Comparison of ENCODE assay signal across 2 cellular contexts in the genomic region with DNA sequence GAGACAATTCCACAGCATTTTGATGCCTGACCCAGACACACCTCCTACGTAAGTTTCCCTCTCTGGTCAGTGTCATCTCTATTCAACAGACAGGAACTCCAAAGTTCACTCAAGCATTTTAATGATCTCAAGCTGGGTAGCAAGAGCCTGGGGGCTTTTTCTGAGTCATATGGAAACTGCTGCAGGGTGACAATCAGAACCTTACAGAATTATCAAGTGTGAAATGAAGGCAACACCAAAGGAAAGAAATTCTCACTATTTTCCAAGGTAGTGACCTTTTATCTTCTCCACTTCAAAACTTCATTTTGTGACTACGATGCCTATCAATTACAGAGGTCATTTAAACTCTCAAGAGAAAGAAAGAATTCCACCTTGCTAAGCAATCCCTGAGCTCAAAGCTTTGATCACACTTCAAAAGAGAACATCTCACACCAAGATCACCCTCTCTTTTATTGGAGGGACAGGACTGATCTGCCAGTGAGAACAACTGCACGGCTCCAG.
TF ChIP-seq lines count a peak whose summit lies in the region.

No MANE protein-coding gene starts in this region.

TF ChIP-seq in GM12878, 131 proteins besides CTCF, POLR2A, EP300 and RAD21 (continued from another document and continues in another):
- TF ChIP-seq, protein P1, sequence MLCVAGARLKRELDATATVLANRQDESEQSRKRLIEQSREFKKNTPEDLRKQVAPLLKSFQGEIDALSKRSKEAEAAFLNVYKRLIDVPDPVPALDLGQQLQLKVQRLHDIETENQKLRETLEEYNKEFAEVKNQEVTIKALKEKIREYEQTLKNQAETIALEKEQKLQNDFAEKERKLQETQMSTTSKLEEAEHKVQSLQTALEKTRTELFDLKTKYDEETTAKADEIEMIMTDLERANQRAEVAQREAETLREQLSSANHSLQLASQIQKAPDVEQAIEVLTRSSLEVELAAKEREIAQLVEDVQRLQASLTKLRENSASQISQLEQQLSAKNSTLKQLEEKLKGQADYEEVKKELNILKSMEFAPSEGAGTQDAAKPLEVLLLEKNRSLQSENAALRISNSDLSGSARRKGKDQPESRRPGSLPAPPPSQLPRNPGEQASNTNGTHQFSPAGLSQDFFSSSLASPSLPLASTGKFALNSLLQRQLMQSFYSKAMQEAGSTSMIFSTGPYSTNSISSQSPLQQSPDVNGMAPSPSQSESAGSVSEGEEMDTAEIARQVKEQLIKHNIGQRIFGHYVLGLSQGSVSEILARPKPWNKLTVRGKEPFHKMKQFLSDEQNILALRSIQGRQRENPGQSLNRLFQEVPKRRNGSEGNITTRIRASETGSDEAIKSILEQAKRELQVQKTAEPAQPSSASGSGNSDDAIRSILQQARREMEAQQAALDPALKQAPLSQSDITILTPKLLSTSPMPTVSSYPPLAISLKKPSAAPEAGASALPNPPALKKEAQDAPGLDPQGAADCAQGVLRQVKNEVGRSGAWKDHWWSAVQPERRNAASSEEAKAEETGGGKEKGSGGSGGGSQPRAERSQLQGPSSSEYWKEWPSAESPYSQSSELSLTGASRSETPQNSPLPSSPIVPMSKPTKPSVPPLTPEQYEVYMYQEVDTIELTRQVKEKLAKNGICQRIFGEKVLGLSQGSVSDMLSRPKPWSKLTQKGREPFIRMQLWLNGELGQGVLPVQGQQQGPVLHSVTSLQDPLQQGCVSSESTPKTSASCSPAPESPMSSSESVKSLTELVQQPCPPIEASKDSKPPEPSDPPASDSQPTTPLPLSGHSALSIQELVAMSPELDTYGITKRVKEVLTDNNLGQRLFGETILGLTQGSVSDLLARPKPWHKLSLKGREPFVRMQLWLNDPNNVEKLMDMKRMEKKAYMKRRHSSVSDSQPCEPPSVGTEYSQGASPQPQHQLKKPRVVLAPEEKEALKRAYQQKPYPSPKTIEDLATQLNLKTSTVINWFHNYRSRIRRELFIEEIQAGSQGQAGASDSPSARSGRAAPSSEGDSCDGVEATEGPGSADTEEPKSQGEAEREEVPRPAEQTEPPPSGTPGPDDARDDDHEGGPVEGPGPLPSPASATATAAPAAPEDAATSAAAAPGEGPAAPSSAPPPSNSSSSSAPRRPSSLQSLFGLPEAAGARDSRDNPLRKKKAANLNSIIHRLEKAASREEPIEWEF (IDR thresholded peaks at IDR 0.05; ENCODE audit: insufficient replicate concordance, low read depth, low read length) = peak; percentile 37
- TF ChIP-seq SUPT20H (IDR thresholded peaks at IDR 0.05; ENCODE audit: borderline replicate concordance, control insufficient read depth, low read depth, low read length) (no peak), BHLHE40 (IDR thresholded peaks at IDR 0.05; ENCODE audit: borderline replicate concordance in 1 of 2, low read depth in 2 of 2, low read length in 1 of 2) (peak; percentile 52 to 66), DPF2 (IDR thresholded peaks at IDR 0.05) (peak; percentile 99), ZNF24 (IDR thresholded peaks at IDR 0.05) (peak; percentile 29; the same call in 1 of the 2 replicates), YY1 (IDR thresholded peaks at IDR 0.05; ENCODE audit: low read depth, low read length) (no peak), CEBPB (IDR thresholded peaks at IDR 0.05; ENCODE audit: borderline replicate concordance in 1 of 2, low read depth in 2 of 2, low read length in 2 of 2) (0 out of 4 replicates have a peak, but pooled peaks of 1 of the 2 experiments have one; percentile 25), BMI1 (IDR thresholded peaks at IDR 0.05; ENCODE audit: borderline replicate concordance) (peak; percentile 86), MTA2 (IDR thresholded peaks at IDR 0.05; ENCODE audit: low read depth) (peak; percentile 98), MEF2A (IDR thresholded peaks at IDR 0.05; ENCODE audit: insufficient read depth, low read depth, low read length) (peak; percentile 71; the same call in 1 of the 2 replicates), SP1 (IDR thresholded peaks at IDR 0.05; ENCODE audit: low read depth, low read length) (no peak), NR2C2 (IDR thresholded peaks at IDR 0.05; ENCODE audit: borderline replicate concordance, control insufficient read depth, insufficient read length, low read depth) (no peak), RELA (IDR thresholded peaks at IDR 0.05; ENCODE audit: borderline replicate concordance, partially characterized antibody) (peak; percentile 72), IRF4 (IDR thresholded peaks at IDR 0.05; ENCODE audit: low read depth, low read length) (peak; percentile 95)
- TF ChIP-seq, protein P2, sequence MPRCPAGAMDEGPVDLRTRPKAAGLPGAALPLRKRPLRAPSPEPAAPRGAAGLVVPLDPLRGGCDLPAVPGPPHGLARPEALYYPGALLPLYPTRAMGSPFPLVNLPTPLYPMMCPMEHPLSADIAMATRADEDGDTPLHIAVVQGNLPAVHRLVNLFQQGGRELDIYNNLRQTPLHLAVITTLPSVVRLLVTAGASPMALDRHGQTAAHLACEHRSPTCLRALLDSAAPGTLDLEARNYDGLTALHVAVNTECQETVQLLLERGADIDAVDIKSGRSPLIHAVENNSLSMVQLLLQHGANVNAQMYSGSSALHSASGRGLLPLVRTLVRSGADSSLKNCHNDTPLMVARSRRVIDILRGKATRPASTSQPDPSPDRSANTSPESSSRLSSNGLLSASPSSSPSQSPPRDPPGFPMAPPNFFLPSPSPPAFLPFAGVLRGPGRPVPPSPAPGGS (IDR thresholded peaks at IDR 0.05; ENCODE audit: borderline replicate concordance, insufficient read depth, low read depth, low read length, poor library complexity, severe bottlenecking) = peak; percentile 55
- TF ChIP-seq, protein P3, sequence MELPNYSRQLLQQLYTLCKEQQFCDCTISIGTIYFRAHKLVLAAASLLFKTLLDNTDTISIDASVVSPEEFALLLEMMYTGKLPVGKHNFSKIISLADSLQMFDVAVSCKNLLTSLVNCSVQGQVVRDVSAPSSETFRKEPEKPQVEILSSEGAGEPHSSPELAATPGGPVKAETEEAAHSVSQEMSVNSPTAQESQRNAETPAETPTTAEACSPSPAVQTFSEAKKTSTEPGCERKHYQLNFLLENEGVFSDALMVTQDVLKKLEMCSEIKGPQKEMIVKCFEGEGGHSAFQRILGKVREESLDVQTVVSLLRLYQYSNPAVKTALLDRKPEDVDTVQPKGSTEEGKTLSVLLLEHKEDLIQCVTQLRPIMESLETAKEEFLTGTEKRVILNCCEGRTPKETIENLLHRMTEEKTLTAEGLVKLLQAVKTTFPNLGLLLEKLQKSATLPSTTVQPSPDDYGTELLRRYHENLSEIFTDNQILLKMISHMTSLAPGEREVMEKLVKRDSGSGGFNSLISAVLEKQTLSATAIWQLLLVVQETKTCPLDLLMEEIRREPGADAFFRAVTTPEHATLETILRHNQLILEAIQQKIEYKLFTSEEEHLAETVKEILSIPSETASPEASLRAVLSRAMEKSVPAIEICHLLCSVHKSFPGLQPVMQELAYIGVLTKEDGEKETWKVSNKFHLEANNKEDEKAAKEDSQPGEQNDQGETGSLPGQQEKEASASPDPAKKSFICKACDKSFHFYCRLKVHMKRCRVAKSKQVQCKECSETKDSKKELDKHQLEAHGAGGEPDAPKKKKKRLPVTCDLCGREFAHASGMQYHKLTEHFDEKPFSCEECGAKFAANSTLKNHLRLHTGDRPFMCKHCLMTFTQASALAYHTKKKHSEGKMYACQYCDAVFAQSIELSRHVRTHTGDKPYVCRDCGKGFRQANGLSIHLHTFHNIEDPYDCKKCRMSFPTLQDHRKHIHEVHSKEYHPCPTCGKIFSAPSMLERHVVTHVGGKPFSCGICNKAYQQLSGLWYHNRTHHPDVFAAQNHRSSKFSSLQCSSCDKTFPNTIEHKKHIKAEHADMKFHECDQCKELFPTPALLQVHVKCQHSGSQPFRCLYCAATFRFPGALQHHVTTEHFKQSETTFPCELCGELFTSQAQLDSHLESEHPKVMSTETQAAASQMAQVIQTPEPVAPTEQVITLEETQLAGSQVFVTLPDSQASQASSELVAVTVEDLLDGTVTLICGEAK (IDR thresholded peaks at IDR 0.05; ENCODE audit: borderline replicate concordance) = no peak

TF ChIP-seq in WTC11, 78 proteins besides CTCF, POLR2A, EP300 and RAD21 (continued from another document):
- TF ChIP-seq, protein P4, sequence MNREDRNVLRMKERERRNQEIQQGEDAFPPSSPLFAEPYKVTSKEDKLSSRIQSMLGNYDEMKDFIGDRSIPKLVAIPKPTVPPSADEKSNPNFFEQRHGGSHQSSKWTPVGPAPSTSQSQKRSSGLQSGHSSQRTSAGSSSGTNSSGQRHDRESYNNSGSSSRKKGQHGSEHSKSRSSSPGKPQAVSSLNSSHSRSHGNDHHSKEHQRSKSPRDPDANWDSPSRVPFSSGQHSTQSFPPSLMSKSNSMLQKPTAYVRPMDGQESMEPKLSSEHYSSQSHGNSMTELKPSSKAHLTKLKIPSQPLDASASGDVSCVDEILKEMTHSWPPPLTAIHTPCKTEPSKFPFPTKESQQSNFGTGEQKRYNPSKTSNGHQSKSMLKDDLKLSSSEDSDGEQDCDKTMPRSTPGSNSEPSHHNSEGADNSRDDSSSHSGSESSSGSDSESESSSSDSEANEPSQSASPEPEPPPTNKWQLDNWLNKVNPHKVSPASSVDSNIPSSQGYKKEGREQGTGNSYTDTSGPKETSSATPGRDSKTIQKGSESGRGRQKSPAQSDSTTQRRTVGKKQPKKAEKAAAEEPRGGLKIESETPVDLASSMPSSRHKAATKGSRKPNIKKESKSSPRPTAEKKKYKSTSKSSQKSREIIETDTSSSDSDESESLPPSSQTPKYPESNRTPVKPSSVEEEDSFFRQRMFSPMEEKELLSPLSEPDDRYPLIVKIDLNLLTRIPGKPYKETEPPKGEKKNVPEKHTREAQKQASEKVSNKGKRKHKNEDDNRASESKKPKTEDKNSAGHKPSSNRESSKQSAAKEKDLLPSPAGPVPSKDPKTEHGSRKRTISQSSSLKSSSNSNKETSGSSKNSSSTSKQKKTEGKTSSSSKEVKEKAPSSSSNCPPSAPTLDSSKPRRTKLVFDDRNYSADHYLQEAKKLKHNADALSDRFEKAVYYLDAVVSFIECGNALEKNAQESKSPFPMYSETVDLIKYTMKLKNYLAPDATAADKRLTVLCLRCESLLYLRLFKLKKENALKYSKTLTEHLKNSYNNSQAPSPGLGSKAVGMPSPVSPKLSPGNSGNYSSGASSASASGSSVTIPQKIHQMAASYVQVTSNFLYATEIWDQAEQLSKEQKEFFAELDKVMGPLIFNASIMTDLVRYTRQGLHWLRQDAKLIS (CRISPR knock-in tag; IDR thresholded peaks at IDR 0.05; ENCODE audit: borderline replicate concordance) = no peak
- TF ChIP-seq, protein P5, sequence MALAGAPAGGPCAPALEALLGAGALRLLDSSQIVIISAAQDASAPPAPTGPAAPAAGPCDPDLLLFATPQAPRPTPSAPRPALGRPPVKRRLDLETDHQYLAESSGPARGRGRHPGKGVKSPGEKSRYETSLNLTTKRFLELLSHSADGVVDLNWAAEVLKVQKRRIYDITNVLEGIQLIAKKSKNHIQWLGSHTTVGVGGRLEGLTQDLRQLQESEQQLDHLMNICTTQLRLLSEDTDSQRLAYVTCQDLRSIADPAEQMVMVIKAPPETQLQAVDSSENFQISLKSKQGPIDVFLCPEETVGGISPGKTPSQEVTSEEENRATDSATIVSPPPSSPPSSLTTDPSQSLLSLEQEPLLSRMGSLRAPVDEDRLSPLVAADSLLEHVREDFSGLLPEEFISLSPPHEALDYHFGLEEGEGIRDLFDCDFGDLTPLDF (CRISPR knock-in tag; IDR thresholded peaks at IDR 0.05) = no peak
- TF ChIP-seq, protein P6, sequence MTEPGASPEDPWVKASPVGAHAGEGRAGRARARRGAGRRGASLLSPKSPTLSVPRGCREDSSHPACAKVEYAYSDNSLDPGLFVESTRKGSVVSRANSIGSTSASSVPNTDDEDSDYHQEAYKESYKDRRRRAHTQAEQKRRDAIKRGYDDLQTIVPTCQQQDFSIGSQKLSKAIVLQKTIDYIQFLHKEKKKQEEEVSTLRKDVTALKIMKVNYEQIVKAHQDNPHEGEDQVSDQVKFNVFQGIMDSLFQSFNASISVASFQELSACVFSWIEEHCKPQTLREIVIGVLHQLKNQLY (CRISPR knock-in tag; IDR thresholded peaks at IDR 0.05) = no peak
- TF ChIP-seq ZNF423 (CRISPR knock-in tag; IDR thresholded peaks at IDR 0.05) (no peak), NFATC4 (CRISPR knock-in tag; IDR thresholded peaks at IDR 0.05) (no peak), ZNF219 (CRISPR knock-in tag; IDR thresholded peaks at IDR 0.05; ENCODE audit: borderline replicate concordance) (no peak), PRRX2 (CRISPR knock-in tag; IDR thresholded peaks at IDR 0.05) (no peak), GABPB1 (CRISPR knock-in tag; IDR thresholded peaks at IDR 0.05) (no peak)
- TF ChIP-seq, protein P7, sequence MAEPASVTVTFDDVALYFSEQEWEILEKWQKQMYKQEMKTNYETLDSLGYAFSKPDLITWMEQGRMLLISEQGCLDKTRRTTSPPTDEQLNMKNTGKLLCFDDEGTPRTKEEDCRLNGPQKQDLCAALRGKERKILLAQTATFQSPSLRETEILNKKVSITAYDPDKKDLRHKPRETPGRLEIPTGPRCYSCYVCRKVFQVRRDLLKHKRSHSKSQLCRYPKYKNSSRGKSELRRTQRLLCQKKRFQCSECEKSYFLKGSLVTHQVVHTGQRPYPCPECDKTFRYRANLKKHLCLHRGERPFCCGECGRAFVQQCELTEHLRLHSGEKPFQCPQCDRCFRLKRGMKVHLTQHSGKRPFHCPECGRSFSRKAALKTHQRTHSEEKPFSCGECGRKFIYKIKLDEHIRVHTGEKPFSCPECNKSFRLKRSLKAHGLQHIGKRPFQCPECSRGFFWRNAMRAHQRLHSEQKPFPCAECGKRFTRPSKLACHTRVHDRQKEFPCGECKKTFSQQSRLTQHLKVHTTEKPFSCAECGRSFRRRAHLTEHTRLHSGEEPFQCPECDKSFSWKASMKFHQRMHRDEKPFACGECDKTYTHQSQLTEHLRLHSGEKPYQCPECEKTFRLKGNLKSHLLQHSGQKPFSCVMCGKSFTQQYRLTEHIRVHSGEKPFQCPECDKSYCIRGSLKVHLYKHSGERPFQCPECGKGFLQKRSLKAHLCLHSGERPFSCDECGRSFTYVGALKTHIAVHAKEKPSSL (CRISPR knock-in tag; conservative IDR thresholded peaks at IDR 0.05) = no peak
- TF ChIP-seq, protein P8, sequence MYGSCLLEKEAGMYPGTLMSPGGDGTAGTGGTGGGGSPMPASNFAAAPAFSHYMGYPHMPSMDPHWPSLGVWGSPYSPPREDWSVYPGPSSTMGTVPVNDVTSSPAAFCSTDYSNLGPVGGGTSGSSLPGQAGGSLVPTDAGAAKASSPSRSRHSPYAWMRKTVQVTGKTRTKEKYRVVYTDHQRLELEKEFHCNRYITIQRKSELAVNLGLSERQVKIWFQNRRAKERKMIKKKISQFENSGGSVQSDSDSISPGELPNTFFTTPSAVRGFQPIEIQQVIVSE (CRISPR knock-in tag; IDR thresholded peaks at IDR 0.05; ENCODE audit: borderline replicate concordance) = no peak
